Comparison of ENCODE assay signal across 1 cellular context in the genomic region with DNA sequence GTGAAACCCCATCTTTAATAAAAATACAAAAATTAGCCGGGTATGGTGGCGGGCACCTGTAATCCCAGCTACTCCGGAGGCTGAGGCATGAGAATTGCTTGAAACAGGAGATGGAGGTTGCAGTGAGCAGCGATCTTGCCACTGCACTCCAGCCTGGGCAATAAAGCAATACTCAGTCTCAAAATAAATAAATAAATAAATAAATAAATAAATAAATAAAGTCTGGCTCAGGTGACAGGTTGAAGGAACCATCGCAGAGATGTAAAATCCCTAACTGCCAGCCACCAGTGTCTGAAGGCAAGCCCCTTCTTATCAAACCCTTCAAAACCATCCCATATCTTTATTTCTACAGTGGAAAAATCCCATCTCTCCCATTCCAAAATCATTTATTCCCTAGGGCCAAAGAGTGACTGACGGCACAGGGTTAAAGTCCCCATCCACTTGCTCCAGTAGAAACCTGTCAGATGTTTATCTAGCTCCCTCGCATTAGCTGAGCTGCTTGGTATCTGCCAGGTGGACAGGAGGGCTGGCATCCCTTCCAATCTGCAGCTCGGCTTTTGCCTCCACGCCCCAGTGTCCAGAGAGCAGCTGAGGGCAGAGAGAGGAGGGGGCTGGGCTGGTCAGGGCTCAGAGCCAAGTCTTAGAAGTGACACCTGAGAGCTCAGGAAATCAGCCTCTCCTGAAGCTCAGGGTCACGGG.
A peak's percentile ranks its signal among the peaks of the same experiment; 100 is the strongest.
TF ChIP-seq lines count a peak whose summit lies in the region.

No MANE protein-coding gene starts in this region.

TF ChIP-seq in A549, 52 proteins besides CTCF, POLR2A, EP300 and RAD21 (continued from another document):
- TF ChIP-seq JUNB (IDR thresholded peaks at IDR 0.05) (no peak), EHF (CRISPR knock-in tag; IDR thresholded peaks at IDR 0.05) (peak; percentile 56; the same call in 1 of the 2 replicates), JUN (IDR thresholded peaks at IDR 0.05) (no peak), ZC3H11A (IDR thresholded peaks at IDR 0.05) (peak; percentile 92), FOSL2 (IDR thresholded peaks at IDR 0.05) (no peak), FOSL2 (CRISPR knock-in tag; IDR thresholded peaks at IDR 0.05) (no peak)
- TF ChIP-seq, protein P1, sequence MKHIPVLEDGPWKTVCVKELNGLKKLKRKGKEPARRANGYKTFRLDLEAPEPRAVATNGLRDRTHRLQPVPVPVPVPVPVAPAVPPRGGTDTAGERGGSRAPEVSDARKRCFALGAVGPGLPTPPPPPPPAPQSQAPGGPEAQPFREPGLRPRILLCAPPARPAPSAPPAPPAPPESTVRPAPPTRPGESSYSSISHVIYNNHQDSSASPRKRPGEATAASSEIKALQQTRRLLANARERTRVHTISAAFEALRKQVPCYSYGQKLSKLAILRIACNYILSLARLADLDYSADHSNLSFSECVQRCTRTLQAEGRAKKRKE (CRISPR knock-in tag; IDR thresholded peaks at IDR 0.05; ENCODE audit: low read depth), result no peak
